ENCODE assay signal across 1 cellular context in genomic region chr1:108691886-108692723, GRCh38.
TF ChIP-seq lines count a peak whose summit lies in the region.

PRPF38B (plus strand) TSS chr1:108692310; CDS start chr1:108692592, 282 bp downstream.

TF ChIP-seq in WTC11, 78 proteins besides CTCF, POLR2A, EP300 and RAD21 (continued from another document):
- peak; percentile 49; the same call in 1 of the 2 replicates for TF ChIP-seq FOXP1 (CRISPR knock-in tag; IDR thresholded peaks at IDR 0.05; ENCODE audit: borderline replicate concordance)
- TF ChIP-seq ZNF425 (CRISPR knock-in tag; conservative IDR thresholded peaks at IDR 0.05): no peak
- no peak for TF ChIP-seq PRDM15 (CRISPR knock-in tag; IDR thresholded peaks at IDR 0.05)
- TF ChIP-seq CBFB (CRISPR knock-in tag; IDR thresholded peaks at IDR 0.05; ENCODE audit: low read depth): no peak
- TF ChIP-seq ATF2 (CRISPR knock-in tag; IDR thresholded peaks at IDR 0.05; ENCODE audit: borderline replicate concordance, low read depth): no peak
- TF ChIP-seq SMAD3 (CRISPR knock-in tag; IDR thresholded peaks at IDR 0.05; ENCODE audit: borderline replicate concordance): no peak; the same call in 1 of the 2 replicates
- no peak for TF ChIP-seq JAZF1 (CRISPR knock-in tag; IDR thresholded peaks at IDR 0.05)
- peak; percentile 85; the same call in 1 of the 2 replicates for TF ChIP-seq TEAD1 (CRISPR knock-in tag; IDR thresholded peaks at IDR 0.05)
- TF ChIP-seq ZNF121 (CRISPR knock-in tag; IDR thresholded peaks at IDR 0.05): no peak
- TF ChIP-seq ATF6 (CRISPR knock-in tag; IDR thresholded peaks at IDR 0.05): no peak
- TF ChIP-seq MAX (CRISPR knock-in tag; IDR thresholded peaks at IDR 0.05): peak; percentile 88
- TF ChIP-seq HMGXB4 (CRISPR knock-in tag; IDR thresholded peaks at IDR 0.05): peak; percentile 71
- 0 out of 2 replicates have a peak, but pooled peaks have one; percentile 46 for TF ChIP-seq KAT7 (CRISPR knock-in tag; IDR thresholded peaks at IDR 0.05; ENCODE audit: borderline replicate concordance)
- no peak for TF ChIP-seq ZMAT4 (CRISPR knock-in tag; IDR thresholded peaks at IDR 0.05)
- no peak for TF ChIP-seq RELA (CRISPR knock-in tag; IDR thresholded peaks at IDR 0.05; ENCODE audit: borderline replicate concordance)
- TF ChIP-seq ZNF423 (CRISPR knock-in tag; IDR thresholded peaks at IDR 0.05): no peak
- peak; percentile 35; the same call in 1 of the 2 replicates for TF ChIP-seq GABPB1 (CRISPR knock-in tag; IDR thresholded peaks at IDR 0.05)
- no peak for TF ChIP-seq OVOL2 (CRISPR knock-in tag; IDR thresholded peaks at IDR 0.05; ENCODE audit: borderline replicate concordance)
- no peak for TF ChIP-seq ERG (CRISPR knock-in tag; IDR thresholded peaks at IDR 0.05)
- no peak; the same call in 1 of the 2 replicates for TF ChIP-seq E2F5 (CRISPR knock-in tag; IDR thresholded peaks at IDR 0.05)
- TF ChIP-seq IRF1 (CRISPR knock-in tag; IDR thresholded peaks at IDR 0.05): no peak
- TF ChIP-seq SP1 (CRISPR knock-in tag; conservative IDR thresholded peaks at IDR 0.05): peak; percentile 79; the same call in 1 of the 2 replicates
- peak; percentile 67 for TF ChIP-seq NFYB (CRISPR knock-in tag; conservative IDR thresholded peaks at IDR 0.05; ENCODE audit: low read depth)
- TF ChIP-seq FOXK1 (CRISPR knock-in tag; IDR thresholded peaks at IDR 0.05): peak; percentile 77; the same call in 1 of the 2 replicates
- no peak for TF ChIP-seq EMX1 (CRISPR knock-in tag; IDR thresholded peaks at IDR 0.05)
- TF ChIP-seq ARID4B (CRISPR knock-in tag; IDR thresholded peaks at IDR 0.05; ENCODE audit: borderline replicate concordance): peak; percentile 87; the same call in 1 of the 2 replicates
- TF ChIP-seq CREB1 (CRISPR knock-in tag; IDR thresholded peaks at IDR 0.05): 0 out of 2 replicates have a peak, but pooled peaks have one; percentile 45
- no peak for TF ChIP-seq NR2C2 (CRISPR knock-in tag; IDR thresholded peaks at IDR 0.05)
- TF ChIP-seq TEAD4 (CRISPR knock-in tag; IDR thresholded peaks at IDR 0.05): peak; percentile 67
- peak; percentile 76; the same call in 1 of the 2 replicates for TF ChIP-seq JUN (CRISPR knock-in tag; IDR thresholded peaks at IDR 0.05)
- no peak for TF ChIP-seq MXD4 (CRISPR knock-in tag; IDR thresholded peaks at IDR 0.05; ENCODE audit: borderline replicate concordance)
- TF ChIP-seq TCF7 (CRISPR knock-in tag; IDR thresholded peaks at IDR 0.05; ENCODE audit: low read depth): no peak; the same call in 1 of the 2 replicates
